ENCODE assay signal across 27 cellular contexts in the genomic region with DNA sequence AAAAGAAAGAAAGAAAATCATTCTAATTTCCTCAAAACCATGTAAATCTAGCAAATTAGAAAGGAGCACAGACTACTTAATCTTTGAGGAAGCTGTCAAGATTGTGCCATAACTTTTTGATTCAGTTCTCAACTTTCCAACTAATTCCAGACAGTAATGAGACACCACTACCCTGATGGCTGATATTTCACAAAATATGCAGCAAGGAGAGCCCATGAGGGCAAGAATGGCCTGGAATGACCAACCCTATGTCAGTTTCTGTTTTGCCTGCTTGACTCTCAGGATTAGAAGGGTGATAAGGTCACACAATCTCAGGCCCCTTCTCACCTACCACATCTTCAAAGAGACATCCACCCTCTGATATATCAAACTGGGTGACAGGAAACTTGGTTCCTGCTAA.
"Had no signal": no experiment of that assay in that cellular context is flagged by ENCODE, and none has a peak within 500 bp of the region (broad histone marks: within the 10 kb centered on the region; RNA-seq: fewer than 3 reads in every experiment).

No MANE protein-coding gene starts in this region.

- H3K36me3 ChIP-seq: stomach, suprapubic skin, thoracic aorta, thyroid gland, tibial artery, tibial nerve, transverse colon, upper lobe of left lung, upper lobe of right lung, uterus, vagina had no signal

- H3K27ac ChIP-seq: stomach, suprapubic skin, testis, thoracic aorta, thyroid gland, tibial artery, tibial nerve, transverse colon, upper lobe of left lung, upper lobe of right lung, uterus, vagina had no signal

- H3K9me3 ChIP-seq: stomach, suprapubic skin, testis, thoracic aorta, thyroid gland, tibial artery, tibial nerve, transverse colon, upper lobe of left lung, upper lobe of right lung, uterus, vagina had no signal

- H3K27me3 ChIP-seq: stomach, suprapubic skin, testis, thyroid gland, tibial artery, tibial nerve, transverse colon, upper lobe of left lung, upper lobe of right lung, uterus, vagina had no signal

- H3K4me1 Mint-ChIP-seq: stimulated activated effector memory CD8-positive, alpha-beta T cell treated with anti-CD3 and anti-CD28 coated beads, Interleukin-12 subunit alpha, Interleukin-12 subunit beta, amount 100 ng/mL, for 72 hours; stimulated activated memory B cell treated with anti-CD40 and anti-IgM and Interleukin-4, amounts not matched to agents 10 μg/mL and 1 μg/mL and 100 μg/mL, for 72 hours; stimulated activated naive B cell treated with anti-CD40 and anti-IgM and Interleukin-4, amounts not matched to agents 10 μg/mL and 1 μg/mL and 100 μg/mL, for 72 hours; stimulated activated naive CD8-positive, alpha-beta T cell treated with anti-CD3 and anti-CD28 coated beads, Interleukin-15, amount 100 ng/mL, for 72 hours had no signal

- H3K4me3 ChIP-seq: stomach, suprapubic skin, testis, thoracic aorta, thyroid gland, tibial artery, tibial nerve, transverse colon, upper lobe of left lung, upper lobe of right lung, uterus, vagina had no signal

- H3K4me1 ChIP-seq: testis, upper lobe of right lung, uterus had no signal

- H3K36me3 Mint-ChIP-seq: stimulated activated effector memory CD8-positive, alpha-beta T cell treated with anti-CD3 and anti-CD28 coated beads, Interleukin-12 subunit alpha, Interleukin-12 subunit beta, amount 100 ng/mL, for 72 hours; stimulated activated memory B cell treated with anti-CD40 and anti-IgM and Interleukin-4, amounts not matched to agents 10 μg/mL and 1 μg/mL and 100 μg/mL, for 72 hours; stimulated activated naive B cell treated with anti-CD40 and anti-IgM and Interleukin-4, amounts not matched to agents 10 μg/mL and 1 μg/mL and 100 μg/mL, for 72 hours; type B pancreatic cell had no signal

- H3K27ac Mint-ChIP-seq: stimulated activated effector memory CD8-positive, alpha-beta T cell treated with anti-CD3 and anti-CD28 coated beads, Interleukin-12 subunit alpha, Interleukin-12 subunit beta, amount 100 ng/mL, for 72 hours; stimulated activated memory B cell treated with anti-CD40 and anti-IgM and Interleukin-4, amounts not matched to agents 10 μg/mL and 1 μg/mL and 100 μg/mL, for 72 hours; stimulated activated naive B cell treated with anti-CD40 and anti-IgM and Interleukin-4, amounts not matched to agents 10 μg/mL and 1 μg/mL and 100 μg/mL, for 72 hours; stimulated activated naive CD8-positive, alpha-beta T cell treated with anti-CD3 and anti-CD28 coated beads, Interleukin-15, Interleukin-2, amounts not matched to agents 100 ng/mL and 50 ng/mL, for 24 hours; type B pancreatic cell had no signal

- H3K27me3 Mint-ChIP-seq: stimulated activated memory B cell treated with anti-CD40 and anti-IgM and Interleukin-4, amounts not matched to agents 10 μg/mL and 1 μg/mL and 100 μg/mL, for 72 hours; stimulated activated naive B cell treated with anti-CD40 and anti-IgM and Interleukin-4, amounts not matched to agents 10 μg/mL and 1 μg/mL and 100 μg/mL, for 72 hours; stimulated activated naive CD8-positive, alpha-beta T cell treated with anti-CD3 and anti-CD28 coated beads, Interleukin-15, amount 100 ng/mL, for 72 hours; stimulated activated naive CD8-positive, alpha-beta T cell treated with anti-CD3 and anti-CD28 coated beads, Interleukin-15, Interleukin-2, amounts not matched to agents 100 ng/mL and 50 ng/mL, for 24 hours; type B pancreatic cell had no signal

- DNase-seq: stimulated activated CD4-positive, alpha-beta T cell treated with anti-CD3 and anti-CD28 coated beads, Interleukin-2, amount 100 ng/mL, for 48 hours; stimulated activated CD4-positive, alpha-beta T cell treated with anti-CD3 and anti-CD28 coated beads, Interleukin-4, amount 100 ng/mL, for 1 hour; stimulated activated CD4-positive, alpha-beta T cell treated with anti-CD3 and anti-CD28 coated beads, Interleukin-4, amount 100 ng/mL, for 24 hours; stimulated activated CD4-positive, alpha-beta T cell treated with anti-CD3 and anti-CD28 coated beads, Interleukin-4, amount 100 ng/mL, for 4 hours; stimulated activated CD8-positive, alpha-beta memory T cell treated with anti-CD3 and anti-CD28 coated beads, Interleukin-4, amount 100 ng/mL, for 48 hours; stimulated activated naive B cell treated with anti-CD40 and anti-IgM and Interleukin-4, amounts not matched to agents 10 μg/mL and 1 μg/mL and 100 μg/mL, for 72 hours; stimulated activated naive CD4-positive, alpha-beta T cell; stimulated activated naive CD4-positive, alpha-beta T cell treated with Interleukin-2 at 50 U/mL for 16 hours; stimulated activated naive CD8-positive, alpha-beta T cell treated with anti-CD3 and anti-CD28 coated beads, Interleukin-15, amount 100 ng/mL, for 72 hours; stimulated activated naive CD8-positive, alpha-beta T cell treated with anti-CD3 and anti-CD28 coated beads, Interleukin-15, Interleukin-2, amounts not matched to agents 100 U/mL and 50 U/mL, for 24 hours; stomach; substantia nigra; testis; thyroid gland; tibial artery; transverse colon; upper lobe of right lung; uterus had no signal

- ATAC-seq: stimulated activated effector memory CD8-positive, alpha-beta T cell treated with anti-CD3 and anti-CD28 coated beads, Interleukin-12 subunit alpha, Interleukin-12 subunit beta, amount 100 ng/mL, for 72 hours; stimulated activated naive B cell treated with anti-CD40 and anti-IgM and Interleukin-4, amounts not matched to agents 10 μg/mL and 1 μg/mL and 100 μg/mL, for 72 hours; stimulated activated naive CD8-positive, alpha-beta T cell treated with anti-CD3 and anti-CD28 coated beads, Interleukin-15, amount 100 ng/mL, for 72 hours; stimulated activated naive CD8-positive, alpha-beta T cell treated with anti-CD3 and anti-CD28 coated beads, Interleukin-15, Interleukin-2, amounts not matched to agents 100 U/mL and 50 U/mL, for 24 hours had no signal

- H3K4me3 Mint-ChIP-seq: stimulated activated effector memory CD8-positive, alpha-beta T cell treated with anti-CD3 and anti-CD28 coated beads, Interleukin-12 subunit alpha, Interleukin-12 subunit beta, amount 100 ng/mL, for 72 hours; stimulated activated memory B cell treated with anti-CD40 and anti-IgM and Interleukin-4, amounts not matched to agents 10 μg/mL and 1 μg/mL and 100 μg/mL, for 72 hours; stimulated activated naive B cell treated with anti-CD40 and anti-IgM and Interleukin-4, amounts not matched to agents 10 μg/mL and 1 μg/mL and 100 μg/mL, for 72 hours; stimulated activated naive CD8-positive, alpha-beta T cell treated with anti-CD3 and anti-CD28 coated beads, Interleukin-15, amount 100 ng/mL, for 72 hours; stimulated activated naive CD8-positive, alpha-beta T cell treated with anti-CD3 and anti-CD28 coated beads, Interleukin-15, Interleukin-2, amounts not matched to agents 100 ng/mL and 50 ng/mL, for 24 hours; type B pancreatic cell had no signal

- H3K9me3 Mint-ChIP-seq: stimulated activated effector memory CD8-positive, alpha-beta T cell treated with anti-CD3 and anti-CD28 coated beads, Interleukin-12 subunit alpha, Interleukin-12 subunit beta, amount 100 ng/mL, for 72 hours; type B pancreatic cell had no signal
